Comparison of ENCODE assay signal across 8 cellular contexts in the genomic region with DNA sequence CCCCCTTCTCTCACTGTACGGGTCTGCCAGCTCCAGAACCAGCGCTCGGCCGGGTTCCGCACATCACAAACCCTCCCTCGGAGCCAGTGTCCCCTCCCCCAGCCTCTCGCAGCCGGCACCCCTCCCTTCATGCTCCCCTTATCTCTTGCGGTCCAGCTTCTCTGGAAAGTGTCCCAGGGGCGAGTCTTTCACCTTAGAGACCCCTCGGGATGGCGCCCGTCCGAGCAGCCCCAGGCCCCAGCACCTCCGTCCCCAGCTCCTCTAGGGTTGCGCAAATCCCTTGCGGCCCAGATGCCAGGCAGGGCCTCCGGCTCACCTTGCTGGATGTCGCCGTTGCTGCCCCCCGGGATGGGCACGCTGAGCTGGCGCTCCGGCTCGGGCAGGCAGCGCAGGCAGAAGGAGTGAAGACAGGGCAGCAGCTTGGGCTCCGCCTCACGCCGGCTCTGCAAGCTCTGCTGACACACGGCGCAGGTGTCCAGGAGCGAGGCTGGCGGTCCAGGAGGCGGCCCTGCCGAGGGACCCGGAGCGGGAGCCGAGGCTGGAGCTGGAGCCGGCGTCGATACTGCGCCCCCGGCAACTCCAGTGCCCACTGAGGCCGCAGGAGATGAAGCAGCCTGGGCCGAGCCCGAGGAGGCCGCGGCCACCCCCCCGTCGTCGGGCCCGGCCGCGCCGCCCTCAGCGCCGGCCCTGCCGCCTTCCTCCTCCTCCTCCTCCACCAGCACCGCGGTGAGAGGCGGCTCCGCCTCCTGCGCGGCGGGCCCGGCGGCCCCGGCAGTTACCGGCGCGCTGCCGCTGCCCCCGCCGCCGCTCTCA. TPM values are rescaled to one million over a fixed set of nuclear protein-coding genes. Genes with fewer than 3 reads are reported as not detected.
A peak's percentile ranks its signal among the peaks of the same experiment; 100 is the strongest.
DNase-seq lines count a peak whose midpoint lies in the region; ATAC-seq, FAIRE-seq and TF ChIP-seq lines count a peak whose summit lies in the region.

No MANE protein-coding gene starts in this region.

- intact Hi-C loops in activated T-helper 1 cell treated with anti-CD3 and anti-CD28 coated beads, Interleukin-12 subunit alpha, Interleukin-12 subunit beta, Interleukin-2, Interleukin-4 antibody, amounts not matched to agents 30 ng/mL and 10 ng/mL and 1 ng/mL, durations not matched to agents 14 hours and 24 hours and 36 hours (cut with micrococcal nuclease), result loop anchor here (1.0 to 10.0 kb wide), 14 partner anchors 42 to 1862 kb away; a partner anchor contains a TSS

- H3K36me3 ChIP-seq in OCI-LY1 (ENCODE audit: insufficient read depth, low read length), result peaks cover 18% of the 10 kb centered on the region; the same call in 1 of the 2 replicates

- peak overlapping the region; percentile 93 for H3K4me3 Mint-ChIP-seq in activated T-helper 1 cell treated with anti-CD3 and anti-CD28 coated beads, Interleukin-12 subunit alpha, Interleukin-12 subunit beta, Interleukin-2, Interleukin-4 antibody, amounts not matched to agents 30 ng/mL and 10 ng/mL and 1 ng/mL, durations not matched to agents 14 hours and 24 hours and 36 hours

- H4K20me1 ChIP-seq in OCI-LY1 (ENCODE audit: insufficient read depth, low read length), result no peaks in the 10 kb centered on the region

- no peaks in the 10 kb centered on the region for H3K27me3 ChIP-seq in OCI-LY1 (ENCODE audit: insufficient read depth, low read length)

- H3K9me3 Mint-ChIP-seq in activated T-helper 1 cell treated with anti-CD3 and anti-CD28 coated beads, Interleukin-12 subunit alpha, Interleukin-12 subunit beta, Interleukin-2, Interleukin-4 antibody, amounts not matched to agents 30 ng/mL and 10 ng/mL and 1 ng/mL, durations not matched to agents 14 hours and 24 hours and 36 hours, result no peaks in the 10 kb centered on the region

- no peak for FAIRE-seq in urothelium cell line (lab: Jason Lieb, UNC)

- H3F3A ChIP-seq in OCI-LY1 (ENCODE audit: insufficient read depth, low read length), result no peaks in the 10 kb centered on the region

- H3K4me1 ChIP-seq in OCI-LY1 (ENCODE audit: insufficient read depth, low read length, severe bottlenecking), result peaks cover 41% of the 10 kb centered on the region

- H3K27ac ChIP-seq in OCI-LY1 (ENCODE audit: low read depth, low read length, poor library complexity, severe bottlenecking), result peak overlapping the region; percentile 38

- no peak for TF ChIP-seq CTCF in AG09309 (IDR thresholded peaks at IDR 0.05; ENCODE audit: control insufficient read depth, insufficient read depth, low read depth, low read length, missing control alignments)
- TF ChIP-seq CTCF in OCI-LY1 (IDR thresholded peaks at IDR 0.05; ENCODE audit: low read length), result no peak

- no peak overlapping the region for H2AFZ ChIP-seq in OCI-LY1 (ENCODE audit: low read length)

- H3K79me2 ChIP-seq in OCI-LY1 (ENCODE audit: insufficient read depth, low read length), result peaks cover 51% of the 10 kb centered on the region

- peaks cover 21% of the 10 kb centered on the region for H3K36me3 Mint-ChIP-seq in activated T-helper 1 cell treated with anti-CD3 and anti-CD28 coated beads, Interleukin-12 subunit alpha, Interleukin-12 subunit beta, Interleukin-2, Interleukin-4 antibody, amounts not matched to agents 30 ng/mL and 10 ng/mL and 1 ng/mL, durations not matched to agents 14 hours and 24 hours and 36 hours (ENCODE audit: low read depth)

- peak; percentile 68 for ATAC-seq in GM18907 (IDR thresholded peaks at IDR 0.05; ENCODE audit: unreplicated experiment)
- peak; percentile 49 for ATAC-seq in HG03103 (IDR thresholded peaks at IDR 0.05; ENCODE audit: low read depth, unreplicated experiment)

- H3K27me3 Mint-ChIP-seq in activated T-helper 1 cell treated with anti-CD3 and anti-CD28 coated beads, Interleukin-12 subunit alpha, Interleukin-12 subunit beta, Interleukin-2, Interleukin-4 antibody, amounts not matched to agents 30 ng/mL and 10 ng/mL and 1 ng/mL, durations not matched to agents 14 hours and 24 hours and 36 hours (ENCODE audit: insufficient read depth), result peaks cover 1% of the 10 kb centered on the region

- DNase-seq in AG09309 (ENCODE audit: low read depth) (no peak), germinal center (ENCODE audit: low spot score) (peak; percentile 84), nucleus accumbens (lab: John Stamatoyannopoulos, UW) (peak in 45 of 56 donors; percentile 8 to 77 (median 38)), urothelium cell line (ENCODE audit: low spot score) (peak; percentile 88)
- DNase-seq in activated T-helper 1 cell treated with anti-CD3 and anti-CD28 coated beads, Interleukin-12 subunit alpha, Interleukin-12 subunit beta, Interleukin-2, Interleukin-4 antibody, amounts not matched to agents 30 ng/mL and 10 ng/mL and 1 ng/mL, durations not matched to agents 14 hours and 24 hours and 36 hours (ENCODE audit: low spot score), result peak; percentile 29

- H3K27ac Mint-ChIP-seq in activated T-helper 1 cell treated with anti-CD3 and anti-CD28 coated beads, Interleukin-12 subunit alpha, Interleukin-12 subunit beta, Interleukin-2, Interleukin-4 antibody, amounts not matched to agents 30 ng/mL and 10 ng/mL and 1 ng/mL, durations not matched to agents 14 hours and 24 hours and 36 hours, result peak overlapping the region; percentile 98

- peaks cover 50% of the 10 kb centered on the region for H3K4me1 Mint-ChIP-seq in activated T-helper 1 cell treated with anti-CD3 and anti-CD28 coated beads, Interleukin-12 subunit alpha, Interleukin-12 subunit beta, Interleukin-2, Interleukin-4 antibody, amounts not matched to agents 30 ng/mL and 10 ng/mL and 1 ng/mL, durations not matched to agents 14 hours and 24 hours and 36 hours (ENCODE audit: low read depth)

- H3K9ac ChIP-seq in OCI-LY1 (ENCODE audit: low read length), result peak overlapping the region; percentile 96

- H3K4me3 ChIP-seq in AG09309 (ENCODE audit: control insufficient read depth, low read depth, low read length) (peak overlapping the region; percentile 94), OCI-LY1 (ENCODE audit: low read depth, low read length, poor library complexity, severe bottlenecking) (peak overlapping the region; percentile 100)

- no peaks in the 10 kb centered on the region for H3K9me2 ChIP-seq in OCI-LY1 (ENCODE audit: low read depth, low read length)

- H3K9me3 ChIP-seq in OCI-LY1 (ENCODE audit: low read length), result no peaks in the 10 kb centered on the region

- peak overlapping the region; percentile 91 for H3K4me2 ChIP-seq in OCI-LY1 (ENCODE audit: low read length)

RNA-seq across cellular contexts. Expression of a gene that starts 0.6 kb away (rescaled TPM):
- 39.2 and 41.7 TPM in 2 replicates for total RNA-seq in activated T-helper 1 cell treated with anti-CD3 and anti-CD28 coated beads, Interleukin-12 subunit alpha, Interleukin-12 subunit beta, Interleukin-2, Interleukin-4 antibody, amounts not matched to agents 30 ng/mL and 10 ng/mL and 1 ng/mL, durations not matched to agents 14 hours and 24 hours and 36 hours
